ENCODE assay signal across 30 cellular contexts in genomic region chr18:11729556-11729955, GRCh38. TPM values are rescaled to one million over a fixed set of nuclear protein-coding genes. Genes with fewer than 3 reads are reported as not detected.
"Had no signal": no experiment of that assay in that cellular context is flagged by ENCODE, and none has a peak within 500 bp of the region (broad histone marks: within the 10 kb centered on the region; RNA-seq: fewer than 3 reads in every experiment).

No MANE protein-coding gene starts in this region.

- H3K36me3 ChIP-seq: adrenal gland, colonic mucosa, esophagus muscularis mucosa had no signal

- H3K4me3 Mint-ChIP-seq: activated CD4-positive, alpha-beta memory T cell treated with anti-CD3 and anti-CD28 coated beads for 36 hours; activated CD4-positive, alpha-beta T cell treated with anti-CD3 and anti-CD28 coated beads for 36 hours; activated CD4-positive, alpha-beta T cell treated with anti-CD3 and anti-CD28 coated beads, Interleukin-2, amount 10 ng/mL, durations not matched to agents 24 days and 14 days; activated CD8-positive, alpha-beta memory T cell treated with anti-CD3 and anti-CD28 coated beads, Interleukin-2, amount 10 ng/mL, durations not matched to agents 7 days and 5 days; activated CD8-positive, alpha-beta T cell treated with anti-CD3 and anti-CD28 coated beads, Interleukin-2, amount 10 ng/mL, durations not matched to agents 7 days and 5 days; activated naive CD4-positive, alpha-beta T cell treated with anti-CD3 and anti-CD28 coated beads for 36 hours; activated naive CD4-positive, alpha-beta T cell treated with anti-CD3 and anti-CD28 coated beads, Interleukin-2, amount 50 U/mL, for 24 hours; activated naive CD8-positive, alpha-beta T cell treated with anti-CD3 and anti-CD28 coated beads for 36 hours; activated naive CD8-positive, alpha-beta T cell treated with anti-CD3 and anti-CD28 coated beads, Interleukin-2, amount 50 U/mL, for 24 hours; activated T-helper 1 cell treated with anti-CD3 and anti-CD28 coated beads, Interleukin-12 subunit alpha, Interleukin-12 subunit beta, Interleukin-2, Interleukin-4 antibody, amounts not matched to agents 30 ng/mL and 10 ng/mL and 1 ng/mL, durations not matched to agents 14 hours and 24 hours and 36 hours; endodermal cell had no signal

- H3K36me3 Mint-ChIP-seq: activated CD4-positive, alpha-beta memory T cell treated with anti-CD3 and anti-CD28 coated beads for 36 hours; activated CD8-positive, alpha-beta memory T cell treated with anti-CD3 and anti-CD28 coated beads, Interleukin-2, amount 10 ng/mL, durations not matched to agents 7 days and 5 days; activated naive CD4-positive, alpha-beta T cell treated with anti-CD3 and anti-CD28 coated beads, Interleukin-2, amount 50 U/mL, for 24 hours; activated naive CD8-positive, alpha-beta T cell treated with anti-CD3 and anti-CD28 coated beads for 36 hours had no signal

- H3K27ac ChIP-seq: adrenal gland, body of pancreas, colonic mucosa, esophagus muscularis mucosa had no signal

- H3K9me3 ChIP-seq: adrenal gland, body of pancreas, colonic mucosa, esophagus muscularis mucosa had no signal

- H3K4me1 Mint-ChIP-seq: activated CD4-positive, alpha-beta T cell treated with anti-CD3 and anti-CD28 coated beads for 36 hours; activated CD8-positive, alpha-beta memory T cell treated with anti-CD3 and anti-CD28 coated beads, Interleukin-2, amount 10 ng/mL, durations not matched to agents 7 days and 5 days; activated naive CD4-positive, alpha-beta T cell treated with anti-CD3 and anti-CD28 coated beads, Interleukin-2, amount 50 U/mL, for 24 hours; activated naive CD8-positive, alpha-beta T cell treated with anti-CD3 and anti-CD28 coated beads for 36 hours; activated naive CD8-positive, alpha-beta T cell treated with anti-CD3 and anti-CD28 coated beads, Interleukin-2, amount 50 U/mL, for 24 hours had no signal

- FAIRE-seq: frontal cortex had no signal

- H3K27me3 ChIP-seq: body of pancreas, colonic mucosa, esophagus muscularis mucosa had no signal

- H3K4me3 ChIP-seq: adrenal gland, body of pancreas, colonic mucosa, esophagus muscularis mucosa had no signal

- DNase-seq: activated CD4-positive, alpha-beta memory T cell treated with anti-CD3 and anti-CD28 coated beads for 36 hours; activated CD4-positive, alpha-beta T cell treated with anti-CD3 and anti-CD28 coated beads for 36 hours; activated CD4-positive, alpha-beta T cell treated with anti-CD3 and anti-CD28 coated beads, Interleukin-2, amount 10 ng/mL, durations not matched to agents 24 days and 14 days; activated CD4-positive, CD25-positive, alpha-beta regulatory T cell; activated CD4-positive, CD25-positive, alpha-beta regulatory T cell treated with anti-CD3 and anti-CD28 coated beads, Interleukin-2, amount 50 U/mL, for 72 hours; activated CD8-positive, alpha-beta memory T cell treated with anti-CD3 and anti-CD28 coated beads, Interleukin-2, amount 10 ng/mL, durations not matched to agents 7 days and 5 days; activated CD8-positive, alpha-beta memory T cell treated with anti-CD3 and anti-CD28 coated beads, Interleukin-2, amount 50 U/mL, for 4 hours; activated CD8-positive, alpha-beta T cell treated with anti-CD3 and anti-CD28 coated beads, Interleukin-2, amount 10 ng/mL, durations not matched to agents 7 days and 5 days; activated effector memory CD4-positive, alpha-beta T cell treated with anti-CD3 and anti-CD28 coated beads, Interleukin-2, amount 50 U/mL, for 16 hours; activated naive CD4-positive, alpha-beta T cell treated with anti-CD3 and anti-CD28 coated beads for 36 hours; activated naive CD8-positive, alpha-beta T cell treated with anti-CD3 and anti-CD28 coated beads for 36 hours; activated naive CD8-positive, alpha-beta T cell treated with anti-CD3 and anti-CD28 coated beads, Interleukin-2, amount 50 U/mL, for 24 hours; activated T-cell treated with anti-CD3 and anti-CD28 coated beads, Interleukin-2, amount 50 U/mL, for 1 hour; activated T-cell treated with anti-CD3 and anti-CD28 coated beads, Interleukin-2, amount 50 U/mL, for 48 hours; adrenal gland; amygdala; aorta; body of pancreas; caudate nucleus; cerebellar nuclear complex; colonic mucosa; effector memory CD4-positive, alpha-beta T cell; endodermal cell; erythroblast; T-helper 2 cell had no signal

- H3K9me3 Mint-ChIP-seq: activated CD4-positive, alpha-beta memory T cell treated with anti-CD3 and anti-CD28 coated beads for 36 hours; activated CD4-positive, alpha-beta T cell treated with anti-CD3 and anti-CD28 coated beads, Interleukin-2, amount 10 ng/mL, durations not matched to agents 24 days and 14 days; activated naive CD4-positive, alpha-beta T cell treated with anti-CD3 and anti-CD28 coated beads for 36 hours; activated naive CD4-positive, alpha-beta T cell treated with anti-CD3 and anti-CD28 coated beads, Interleukin-2, amount 50 U/mL, for 24 hours; activated naive CD8-positive, alpha-beta T cell treated with anti-CD3 and anti-CD28 coated beads for 36 hours; activated naive CD8-positive, alpha-beta T cell treated with anti-CD3 and anti-CD28 coated beads, Interleukin-2, amount 50 U/mL, for 24 hours; activated T-helper 1 cell treated with anti-CD3 and anti-CD28 coated beads, Interleukin-12 subunit alpha, Interleukin-12 subunit beta, Interleukin-2, Interleukin-4 antibody, amounts not matched to agents 30 ng/mL and 10 ng/mL and 1 ng/mL, durations not matched to agents 14 hours and 24 hours and 36 hours; activated T-helper 2 cell treated with anti-CD3 and anti-CD28 coated beads, Interferon-gamma antibody, Interleukin-2, Interleukin-4, amounts not matched to agents 10 μg/mL and 5 μg/mL and 100 μg/mL, durations not matched to agents 14 hours and 24 hours and 36 hours had no signal

- H3K27ac Mint-ChIP-seq: activated CD4-positive, alpha-beta memory T cell treated with anti-CD3 and anti-CD28 coated beads for 36 hours; activated CD4-positive, alpha-beta T cell treated with anti-CD3 and anti-CD28 coated beads for 36 hours; activated CD4-positive, alpha-beta T cell treated with anti-CD3 and anti-CD28 coated beads, Interleukin-2, amount 10 ng/mL, durations not matched to agents 24 days and 14 days; activated CD8-positive, alpha-beta memory T cell treated with anti-CD3 and anti-CD28 coated beads, Interleukin-2, amount 10 ng/mL, durations not matched to agents 7 days and 5 days; activated CD8-positive, alpha-beta T cell treated with anti-CD3 and anti-CD28 coated beads, Interleukin-2, amount 10 ng/mL, durations not matched to agents 7 days and 5 days; activated naive CD4-positive, alpha-beta T cell treated with anti-CD3 and anti-CD28 coated beads for 36 hours; activated naive CD4-positive, alpha-beta T cell treated with anti-CD3 and anti-CD28 coated beads, Interleukin-2, amount 50 U/mL, for 24 hours; activated naive CD8-positive, alpha-beta T cell treated with anti-CD3 and anti-CD28 coated beads for 36 hours; activated naive CD8-positive, alpha-beta T cell treated with anti-CD3 and anti-CD28 coated beads, Interleukin-2, amount 50 U/mL, for 24 hours; activated T-helper 1 cell treated with anti-CD3 and anti-CD28 coated beads, Interleukin-12 subunit alpha, Interleukin-12 subunit beta, Interleukin-2, Interleukin-4 antibody, amounts not matched to agents 30 ng/mL and 10 ng/mL and 1 ng/mL, durations not matched to agents 14 hours and 24 hours and 36 hours; activated T-helper 2 cell treated with anti-CD3 and anti-CD28 coated beads, Interferon-gamma antibody, Interleukin-2, Interleukin-4, amounts not matched to agents 10 μg/mL and 5 μg/mL and 100 μg/mL, durations not matched to agents 14 hours and 24 hours and 36 hours; endodermal cell had no signal

- H3K4me1 ChIP-seq: adrenal gland, body of pancreas, colonic mucosa had no signal

- ATAC-seq: activated CD4-positive, alpha-beta T cell treated with anti-CD3 and anti-CD28 coated beads for 36 hours; activated CD8-positive, alpha-beta memory T cell treated with anti-CD3 and anti-CD28 coated beads, Interleukin-2, amount 10 ng/mL, durations not matched to agents 7 days and 5 days; activated CD8-positive, alpha-beta T cell treated with anti-CD3 and anti-CD28 coated beads, Interleukin-2, amount 10 ng/mL, durations not matched to agents 7 days and 5 days; activated naive CD8-positive, alpha-beta T cell treated with anti-CD3 and anti-CD28 coated beads, Interleukin-2, amount 50 U/mL, for 24 hours; body of pancreas had no signal

RNA-seq across cellular contexts. Expression of gene GNAL, which starts 40.5 kb away (rescaled TPM):
- total RNA-seq: activated CD8-positive, alpha-beta T cell treated with anti-CD3 and anti-CD28 coated beads, Interleukin-2, amount 10 ng/mL, durations not matched to agents 7 days and 5 days had no signal
